Comparison of ENCODE assay signal across 7 cellular contexts in the genomic region with DNA sequence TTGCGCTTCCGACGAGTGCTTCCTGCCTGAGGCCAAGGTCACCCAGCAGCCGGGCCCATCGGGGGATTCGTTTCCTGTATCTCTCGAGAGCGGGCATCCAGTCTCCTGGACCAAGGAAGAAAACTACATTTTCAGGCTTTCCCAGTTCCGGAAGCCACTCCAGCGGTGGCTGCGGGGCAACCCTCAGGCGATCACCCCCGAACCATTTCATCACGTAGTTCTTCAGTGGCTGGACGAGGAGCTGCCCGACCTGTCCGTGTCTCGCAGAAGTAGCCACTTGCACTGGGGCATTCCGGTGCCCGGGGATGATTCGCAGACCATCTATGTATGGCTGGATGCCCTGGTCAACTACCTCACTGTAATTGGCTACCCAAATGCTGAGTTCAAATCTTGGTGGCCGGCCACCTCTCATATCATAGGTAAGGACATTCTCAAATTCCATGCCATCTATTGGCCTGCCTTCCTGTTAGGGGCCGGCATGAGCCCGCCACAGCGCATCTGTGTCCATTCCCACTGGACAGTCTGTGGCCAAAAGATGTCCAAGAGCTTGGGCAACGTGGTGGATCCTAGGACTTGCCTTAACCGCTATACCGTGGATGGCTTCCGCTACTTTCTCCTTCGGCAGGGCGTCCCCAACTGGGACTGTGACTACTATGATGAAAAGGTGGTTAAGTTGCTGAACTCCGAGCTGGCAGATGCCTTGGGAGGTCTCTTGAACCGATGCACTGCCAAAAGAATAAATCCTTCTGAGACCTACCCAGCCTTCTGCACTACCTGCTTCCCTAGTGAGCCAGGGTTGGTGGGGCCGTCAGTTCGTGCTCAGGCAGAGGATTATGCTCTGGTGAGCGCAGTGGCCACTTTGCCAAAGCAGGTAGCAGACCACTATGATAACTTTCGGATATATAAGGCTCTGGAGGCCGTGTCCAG. TPM values are rescaled to one million over a fixed set of nuclear protein-coding genes. Genes with fewer than 3 reads are reported as not detected.
DNase-seq lines count a peak whose midpoint lies in the region; ATAC-seq, FAIRE-seq and TF ChIP-seq lines count a peak whose summit lies in the region.

No MANE protein-coding gene starts in this region.

- no peak for TF ChIP-seq POLR2A in GM12891 (IDR thresholded peaks at IDR 0.05; ENCODE audit: low read depth, low read length)

- FAIRE-seq in GM12891 (lab: Jason Lieb, UNC): peak; percentile 20

- TF ChIP-seq CTCF in astrocyte of the cerebellum (IDR thresholded peaks at IDR 0.05; ENCODE audit: low read depth, low read length, missing control alignments): no peak

- ATAC-seq in HG02588 (IDR thresholded peaks at IDR 0.05; ENCODE audit: unreplicated experiment) (no peak), GM21447 (IDR thresholded peaks at IDR 0.05; ENCODE audit: unreplicated experiment) (no peak)

- H3K27me3 ChIP-seq in MG63: no peaks in the 10 kb centered on the region

- H3K36me3 ChIP-seq in MG63: peaks cover 10% of the 10 kb centered on the region

- H3K4me3 ChIP-seq in MG63 (peak overlapping the region; percentile 94), astrocyte of the cerebellum (ENCODE audit: low read depth, low read length) (peak overlapping the region; percentile 65)

- no peaks in the 10 kb centered on the region for H3K9me3 ChIP-seq in MG63

- DNase-seq in GM12891 (ENCODE audit: insufficient read length, low spot score): no peak
- DNase-seq in MG63: no peak
- DNase-seq in astrocyte of the cerebellum (ENCODE audit: low read depth): no peak
- peak; percentile 5 for DNase-seq in inferior parietal cortex (ENCODE audit: extremely low spot score)
- peak; percentile 5 for DNase-seq in stimulated activated CD4-positive, alpha-beta T cell treated with anti-CD3 and anti-CD28 coated beads, Interleukin-1b, Interleukin-23, amount 100 ng/mL, for 48 hours

- in situ Hi-C loops in astrocyte of the cerebellum (cut with HindIII; ENCODE audit: low sequenced_read_pairs): no loop called here

TF ChIP-seq in GM12891, 5 proteins besides CTCF, POLR2A, EP300 and RAD21:
- no peak for TF ChIP-seq POU2F2 (IDR thresholded peaks at IDR 0.05; ENCODE audit: low read depth, low read length)
- TF ChIP-seq POLR2AphosphoS5 (IDR thresholded peaks at IDR 0.05; ENCODE audit: low read depth, low read length): no peak
- no peak for TF ChIP-seq PAX5 (IDR thresholded peaks at IDR 0.05; ENCODE audit: insufficient read depth, low read length, severe bottlenecking)
- no peak for TF ChIP-seq SPI1 (IDR thresholded peaks at IDR 0.05; ENCODE audit: low read depth, low read length)
- TF ChIP-seq TAF1 (IDR thresholded peaks at IDR 0.05; ENCODE audit: low read depth, low read length): no peak

RNA-seq across cellular contexts. Expression of gene MARS2, which starts 1.0 kb away (rescaled TPM):
- polyA plus RNA-seq in GM12891 (2012; ENCODE audit: low read depth, missing spikeins): 6.9 TPM
- 4.5 and 4.9 TPM in 2 replicates for total RNA-seq in MG63 (2014; rRNA removed; shearing (Covaris generic); ENCODE audit: low replicate concordance)

RNA-seq across cellular contexts. Expression of gene RFTN2, which starts 30.8 kb away (rescaled TPM):
- 0.06 TPM for polyA plus RNA-seq in GM12891 (2012; ENCODE audit: low read depth, missing spikeins)
- total RNA-seq in MG63 (2014; rRNA removed; shearing (Covaris generic); ENCODE audit: low replicate concordance): 0.07 TPM in 2 replicates

Comparison
In these comparisons a context has a peak if more than half of its experiments do, and no peak if none do; other contexts are left out.
1. DNase-seq: peak in inferior parietal cortex (single experiment) and stimulated activated CD4-positive, alpha-beta T cell treated with anti-CD3 and anti-CD28 coated beads, Interleukin-1b, Interleukin-23, amount 100 ng/mL, for 48 hours (single experiment); none in GM12891 (single experiment), MG63 (single experiment) and astrocyte of the cerebellum (single experiment).